In the genomic region with DNA sequence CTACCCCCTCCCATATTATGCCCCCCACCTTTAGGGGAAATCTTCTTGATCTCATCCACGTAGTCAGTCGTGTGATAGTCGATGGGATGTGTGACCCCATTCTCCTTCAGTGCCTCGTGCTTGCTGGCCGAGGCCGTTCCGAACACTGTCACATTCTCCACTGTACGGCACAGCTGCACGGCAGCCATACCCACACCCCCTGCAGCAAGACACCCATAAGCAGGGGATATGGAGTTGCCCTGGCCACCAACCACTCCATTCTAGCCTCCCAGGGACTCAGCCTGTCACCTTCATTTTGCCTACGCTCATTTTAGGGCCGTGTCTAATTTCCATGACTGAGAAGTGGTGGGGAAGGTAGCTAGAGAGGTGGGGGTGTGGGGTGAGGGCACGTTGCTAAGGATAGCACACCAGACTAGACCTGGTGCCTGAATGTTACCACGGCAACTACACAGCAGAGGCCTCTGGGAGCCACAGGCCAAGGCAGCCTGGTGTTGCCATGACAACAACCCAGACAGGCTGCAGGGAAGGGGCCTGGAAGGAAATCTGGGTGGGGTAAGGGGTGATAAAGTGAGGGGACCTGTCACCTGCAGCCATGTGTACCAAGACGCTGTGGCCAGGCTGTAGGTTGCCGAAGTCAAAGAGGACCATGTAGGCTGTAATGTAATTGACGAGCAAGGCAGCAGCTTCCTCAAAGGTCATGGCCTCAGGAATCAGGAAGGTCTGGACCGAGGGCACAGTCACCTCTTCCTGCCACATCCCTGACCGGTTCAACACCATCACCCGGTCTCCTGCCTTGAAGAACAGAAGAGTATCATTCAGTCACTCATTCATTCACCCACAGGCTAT, we compare ENCODE assay signal across 3 cellular contexts.
A peak's percentile ranks its signal among the peaks of the same experiment; 100 is the strongest.
TF ChIP-seq lines count a peak whose summit lies in the region.

No MANE protein-coding gene starts in this region.

TF ChIP-seq in GM12878, 131 proteins besides CTCF, POLR2A, EP300 and RAD21:
- no peak for TF ChIP-seq DPF2 (IDR thresholded peaks at IDR 0.05)
- TF ChIP-seq ZBTB11 (CRISPR knock-in tag; IDR thresholded peaks at IDR 0.05): no peak
- peak; percentile 47; the same call in 1 of the 2 replicates for TF ChIP-seq POLR2AphosphoS2 (IDR thresholded peaks at IDR 0.05; ENCODE audit: low read depth, low read length)
- TF ChIP-seq SREBF2 (IDR thresholded peaks at IDR 0.05; ENCODE audit: low read length): no peak
- TF ChIP-seq WRNIP1 (IDR thresholded peaks at IDR 0.05; ENCODE audit: borderline replicate concordance, low read depth, low read length): no peak
- TF ChIP-seq ASH2L (IDR thresholded peaks at IDR 0.05; ENCODE audit: borderline replicate concordance, low read depth): no peak
- no peak for TF ChIP-seq NFXL1 (IDR thresholded peaks at IDR 0.05; ENCODE audit: borderline replicate concordance)
- TF ChIP-seq BMI1 (IDR thresholded peaks at IDR 0.05; ENCODE audit: borderline replicate concordance): peak; percentile 93

TF ChIP-seq in neural cell, 6 proteins besides CTCF, POLR2A, EP300 and RAD21:
- TF ChIP-seq EZH2 (IDR thresholded peaks at IDR 0.05; ENCODE audit: borderline replicate concordance, insufficient read depth, low read length, poor library complexity, severe bottlenecking): no peak
- peak; percentile 92 for TF ChIP-seq MXI1 (conservative IDR thresholded peaks at IDR 0.05; ENCODE audit: poor library complexity, severe bottlenecking)
- TF ChIP-seq POLR2AphosphoS5 (IDR thresholded peaks at IDR 0.05): peak; percentile 32
- peak; percentile 39 for TF ChIP-seq SMC3 (conservative IDR thresholded peaks at IDR 0.05; ENCODE audit: poor library complexity)
- TF ChIP-seq REST (IDR thresholded peaks at IDR 0.05; ENCODE audit: borderline replicate concordance): no peak
- no peak for TF ChIP-seq TAF1 (IDR thresholded peaks at IDR 0.05; ENCODE audit: low read depth)

TF ChIP-seq in HEK293T, 16 proteins besides CTCF, POLR2A, EP300 and RAD21:
- TF ChIP-seq LEF1 (IDR thresholded peaks at IDR 0.05; ENCODE audit: borderline replicate concordance) (no peak), HDGF (IDR thresholded peaks at IDR 0.05; ENCODE audit: borderline replicate concordance) (no peak), CTBP1 (IDR thresholded peaks at IDR 0.05; ENCODE audit: borderline replicate concordance) (no peak)
TF ChIP-seq in HEK293T: peak in this region for 0.
